ENCODE assay signal across 18 cellular contexts in the genomic region with DNA sequence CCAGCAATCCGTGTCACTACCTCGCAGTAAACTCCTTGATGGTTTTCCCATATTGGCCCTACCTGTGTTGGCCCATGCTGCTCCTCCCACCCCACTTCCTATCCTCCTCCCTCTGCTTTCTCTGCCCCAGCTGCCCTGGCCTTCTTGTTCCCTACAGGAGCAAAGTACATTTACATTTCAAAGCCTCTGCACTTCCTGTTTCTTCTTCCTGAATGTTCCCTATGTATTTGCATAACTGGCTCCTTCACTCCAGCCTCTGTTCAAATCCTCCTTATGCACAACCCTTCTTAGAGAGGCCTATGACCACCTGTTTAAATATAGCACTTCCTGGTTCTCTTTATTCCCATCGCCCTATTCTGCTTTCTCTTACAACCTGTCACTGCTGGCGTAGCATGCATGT.
DNase-seq lines count a peak whose midpoint lies in the region; ATAC-seq and TF ChIP-seq lines count a peak whose summit lies in the region.
"Had no signal": no experiment of that assay in that cellular context is flagged by ENCODE, and none has a peak within 500 bp of the region (broad histone marks: within the 10 kb centered on the region; RNA-seq: fewer than 3 reads in every experiment).

No MANE protein-coding gene starts in this region.

- H3K9me3 Mint-ChIP-seq in activated T-cell treated with anti-CD3 and anti-CD28 coated beads, Interleukin-2, amount 50 U/mL, for 4 hours: no peaks in the 10 kb centered on the region
- H3K9me3 Mint-ChIP-seq in MCF 10A (ENCODE audit: unreplicated experiment): no peaks in the 10 kb centered on the region

- H3K36me3 Mint-ChIP-seq in activated T-cell treated with anti-CD3 and anti-CD28 coated beads, Interleukin-2, amount 50 U/mL, for 4 hours (ENCODE audit: insufficient read depth): no peaks in the 10 kb centered on the region
- H3K36me3 Mint-ChIP-seq in MCF 10A (ENCODE audit: insufficient read depth, unreplicated experiment): peaks cover 9% of the 10 kb centered on the region

- no peaks in the 10 kb centered on the region for H3K4me1 Mint-ChIP-seq in activated T-cell treated with anti-CD3 and anti-CD28 coated beads, Interleukin-2, amount 50 U/mL, for 4 hours (ENCODE audit: low read depth)
- no peaks in the 10 kb centered on the region for H3K4me1 Mint-ChIP-seq in MCF 10A (ENCODE audit: insufficient read depth, unreplicated experiment)

- CTCF ChIA-PET in MCF 10A (lab: Yijun Ruan, JAX): interaction anchor here (0.6 kb wide), 1 partner anchor 27 kb away, joined by 3 read pairs; no protein-coding TSS in a partner anchor

- no peak for ATAC-seq in activated T-cell treated with anti-CD3 and anti-CD28 coated beads, Interleukin-2, amount 50 U/mL, for 4 hours
- ATAC-seq: activated T-cell treated with anti-CD3 and anti-CD28 coated beads, Interleukin-2, amount 50 U/mL, for 72 hours; effector memory CD8-positive, alpha-beta T cell had no signal

- H3K4me3 ChIP-seq in H7 (ENCODE audit: insufficient read depth, low read depth, low read length): no peak overlapping the region
- H3K4me3 ChIP-seq in rectal smooth muscle tissue (ENCODE audit: low read length): peak overlapping the region; percentile 5
- H3K4me3 ChIP-seq: right atrium auricular region had no signal

- H3K27me3 ChIP-seq in H7 (ENCODE audit: control insufficient read depth, insufficient read depth, low read length) (no peaks in the 10 kb centered on the region), rectal smooth muscle tissue (ENCODE audit: control insufficient read depth, insufficient read depth, low read length) (no peaks in the 10 kb centered on the region)
- H3K27me3 ChIP-seq: right atrium auricular region had no signal

- POLR2A ChIA-PET in MCF 10A (lab: Yijun Ruan, JAX): no interaction called here

- H3K27me3 Mint-ChIP-seq in activated T-cell treated with anti-CD3 and anti-CD28 coated beads, Interleukin-2, amount 50 U/mL, for 4 hours (ENCODE audit: low read depth): no peaks in the 10 kb centered on the region
- no peaks in the 10 kb centered on the region for H3K27me3 Mint-ChIP-seq in MCF 10A (ENCODE audit: insufficient read depth, unreplicated experiment)

- DNase-seq in H7 (peak; percentile 30), NCI-H526 treated with DMSO at 0.1 percent for 48 hours (lab: John Stamatoyannopoulos, UW) (peak; percentile 15), iPS DF 19.7 (ENCODE audit: low read depth, low spot score) (peak; percentile 65), HuH-7.5 (ENCODE audit: low spot score) (no peak), MCF 10A (ENCODE audit: unreplicated experiment) (no peak), HuH-7 (ENCODE audit: low spot score) (no peak)
- no peak for DNase-seq in activated T-cell treated with anti-CD3 and anti-CD28 coated beads, Interleukin-2, amount 50 U/mL, for 4 hours
- DNase-seq: activated CD4-positive, alpha-beta T cell treated with anti-CD3 and anti-CD28 coated beads, Interleukin-2, amount 50 U/mL, for 48 hours; activated T-cell treated with anti-CD3 and anti-CD28 coated beads, Interleukin-2, amount 50 U/mL, for 72 hours; AML-193; central memory CD4-positive, alpha-beta T cell; effector memory CD8-positive, alpha-beta T cell; NCI-H1092; nephron progenitor cell; SK-N-SH; substantia nigra had no signal

- intact Hi-C loops in MCF 10A (cut with micrococcal nuclease): no loop called here

- H3K9ac ChIP-seq in rectal smooth muscle tissue (ENCODE audit: low read length): no peak overlapping the region
- H3K9ac ChIP-seq: SK-N-SH had no signal

- BruUV-seq in MCF 10A (replicated peaks; lab: Mats Ljungman, UMichigan): no TSS peak

- H3K36me3 ChIP-seq in H7 (replicated peaks; ENCODE audit: control insufficient read depth, insufficient read depth, low read length) (no peaks in the 10 kb centered on the region), rectal smooth muscle tissue (ENCODE audit: control insufficient read depth, insufficient read depth, low read length) (no peaks in the 10 kb centered on the region)

- no peak overlapping the region for H3K27ac Mint-ChIP-seq in MCF 10A (ENCODE audit: low read depth, unreplicated experiment)
- H3K27ac Mint-ChIP-seq: activated T-cell treated with anti-CD3 and anti-CD28 coated beads, Interleukin-2, amount 50 U/mL, for 72 hours; effector memory CD8-positive, alpha-beta T cell; nephron progenitor cell had no signal

- H3K4me3 Mint-ChIP-seq in activated T-cell treated with anti-CD3 and anti-CD28 coated beads, Interleukin-2, amount 50 U/mL, for 4 hours: no peak overlapping the region
- H3K4me3 Mint-ChIP-seq in MCF 10A (ENCODE audit: unreplicated experiment): no peak overlapping the region
- H3K4me3 Mint-ChIP-seq: activated T-cell treated with anti-CD3 and anti-CD28 coated beads, Interleukin-2, amount 50 U/mL, for 72 hours; effector memory CD8-positive, alpha-beta T cell; nephron progenitor cell had no signal

- no peak for TF ChIP-seq CTCF in MCF 10A (IDR thresholded peaks at IDR 0.05; ENCODE audit: unreplicated experiment)

- H3K27ac ChIP-seq in rectal smooth muscle tissue (ENCODE audit: low read depth, low read length): peak overlapping the region; percentile 18
- H3K27ac ChIP-seq: right atrium auricular region had no signal

- H3K4me1 ChIP-seq in rectal smooth muscle tissue (ENCODE audit: control insufficient read depth, insufficient read depth, low read length): peaks cover 20% of the 10 kb centered on the region

Comparison
In these comparisons a context has a peak if more than half of its experiments do, and no peak if none do; other contexts are left out.
1. DNase-seq: peak in H7 (single experiment), NCI-H526 treated with DMSO at 0.1 percent for 48 hours (single experiment) and iPS DF 19.7 (single experiment); none in HuH-7.5 (single experiment), activated T-cell treated with anti-CD3 and anti-CD28 coated beads, Interleukin-2, amount 50 U/mL, for 4 hours (single experiment), MCF 10A (single experiment) and HuH-7 (single experiment).